1 cellular context compared by ENCODE assay signal in the genomic region with DNA sequence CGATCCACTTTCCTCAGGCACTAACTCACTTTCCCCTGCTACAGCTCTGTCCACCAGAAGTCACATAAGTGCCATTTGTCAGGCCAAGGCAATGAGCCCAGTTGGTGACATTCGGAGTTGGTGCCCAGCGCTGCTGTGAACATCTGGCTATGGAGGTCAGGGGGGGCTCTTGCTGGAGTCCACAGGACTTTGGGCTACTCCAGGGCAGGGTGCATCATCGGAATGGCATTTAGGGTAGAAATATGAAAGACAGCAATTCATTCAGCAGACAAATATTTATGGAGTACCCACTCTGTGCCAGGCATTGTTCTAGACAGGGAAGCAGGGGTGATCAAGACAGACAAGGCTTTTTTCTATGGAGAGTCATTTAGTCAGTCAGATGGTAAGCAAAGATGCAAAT.
TF ChIP-seq lines count a peak whose summit lies in the region.

No MANE protein-coding gene starts in this region.

TF ChIP-seq in A549, 52 proteins besides CTCF, POLR2A, EP300 and RAD21 (continued from another document):
- TF ChIP-seq GATA3 (IDR thresholded peaks at IDR 0.05; ENCODE audit: borderline replicate concordance) (peak; percentile 38; the same call in 1 of the 2 replicates), ZNF302 (CRISPR knock-in tag; IDR thresholded peaks at IDR 0.05) (no peak), MAZ (IDR thresholded peaks at IDR 0.05; ENCODE audit: borderline replicate concordance, low read depth, low read length) (no peak), ESRRA (IDR thresholded peaks at IDR 0.05; ENCODE audit: borderline replicate concordance, low read length) (no peak), FOSL2 (IDR thresholded peaks at IDR 0.05) (0 out of 2 replicates have a peak, but pooled peaks have one; percentile 9), FOSL2 (CRISPR knock-in tag; IDR thresholded peaks at IDR 0.05) (no peak), CEBPB (IDR thresholded peaks at IDR 0.05) (no peak), MAX (IDR thresholded peaks at IDR 0.05) (0 out of 2 replicates have a peak, but pooled peaks have one; percentile 3)
